ENCODE assay signal across 8 cellular contexts in genomic region chr4:189881190-189881589, GRCh38. TPM values are rescaled to one million over a fixed set of nuclear protein-coding genes. Genes with fewer than 3 reads are reported as not detected.
A peak's percentile ranks its signal among the peaks of the same experiment; 100 is the strongest.
DNase-seq lines count a peak whose midpoint lies in the region; ATAC-seq, FAIRE-seq and TF ChIP-seq lines count a peak whose summit lies in the region.
"Not testable (repeated sequence)": the region's sequence is repeated elsewhere in the genome, so short reads cannot be mapped to it uniquely, and the experiment has no call there.

No MANE protein-coding gene starts in this region.

- peaks cover 6 to 14% of the 10 kb centered on the region in 2 donors for H3K9me3 Mint-ChIP-seq in activated naive CD4-positive, alpha-beta T cell treated with anti-CD3 and anti-CD28 coated beads, Interleukin-2, amount 50 U/mL, for 72 hours
- peaks cover 11% of the 10 kb centered on the region for H3K9me3 Mint-ChIP-seq in endothelial cell (ENCODE audit: unreplicated experiment)

- H4K8ac ChIP-seq in neuronal stem cell (ENCODE audit: low read depth, low read length): peak overlapping the region; percentile 73

- H2AFZ ChIP-seq in neuronal stem cell (ENCODE audit: low read length): not testable (repeated sequence)

- H3K4me1 ChIP-seq in BE2C; kidney (ENCODE audit: control insufficient read depth in 1 of 2, insufficient read depth in 1 of 2, low read depth in 1 of 2, low read length in 2 of 2); neuronal stem cell (ENCODE audit: control insufficient read depth in 2 of 2, insufficient read depth in 1 of 2, low read depth in 1 of 2, low read length in 2 of 2): not testable (repeated sequence)

- intact Hi-C loops in kidney (cut with DNase I): not testable (repeated sequence)

- peak overlapping the region; percentile 0 for H3K14ac ChIP-seq in neuronal stem cell (ENCODE audit: low read length)

- peak overlapping the region; percentile 9 for H3K18ac ChIP-seq in neuronal stem cell (ENCODE audit: low read length)

- peak; percentile 77 for ATAC-seq in HG02588 (IDR thresholded peaks at IDR 0.05; ENCODE audit: unreplicated experiment)
- ATAC-seq in activated naive CD4-positive, alpha-beta T cell treated with anti-CD3 and anti-CD28 coated beads, Interleukin-2, amount 50 U/mL, for 72 hours; stimulated activated naive CD8-positive, alpha-beta T cell treated with anti-CD3 and anti-CD28 coated beads, Interleukin-15, Interleukin-2, amounts not matched to agents 100 U/mL and 50 U/mL, for 24 hours: not testable (repeated sequence)

- H3K27ac ChIP-seq in WERI-Rb-1; kidney (ENCODE audit: low read depth in 2 of 2, low read length in 2 of 2); neuronal stem cell (replicated peaks; ENCODE audit: low read length): not testable (repeated sequence)

- not testable (repeated sequence) for H3K9ac ChIP-seq in kidney (ENCODE audit: low read length in 2 of 2); neuronal stem cell (ENCODE audit: low read depth, low read length, poor library complexity)

- not testable (repeated sequence) for H3K27ac Mint-ChIP-seq in activated naive CD4-positive, alpha-beta T cell treated with anti-CD3 and anti-CD28 coated beads, Interleukin-2, amount 50 U/mL, for 72 hours; endothelial cell (ENCODE audit: unreplicated experiment)

- not testable (repeated sequence) for H3K4ac ChIP-seq in neuronal stem cell (ENCODE audit: low read length)

- TF ChIP-seq CTCF in BE2C (IDR thresholded peaks at IDR 0.05; ENCODE audit: low read depth, low read length); WERI-Rb-1 (IDR thresholded peaks at IDR 0.05; ENCODE audit: low read depth, low read length); endothelial cell (IDR thresholded peaks at IDR 0.05; ENCODE audit: unreplicated experiment); kidney (IDR thresholded peaks at IDR 0.05; ENCODE audit: borderline replicate concordance, extremely low read depth, insufficient read depth): not testable (repeated sequence)

- peak; percentile 23 for DNase-seq in BE2C
- DNase-seq in WERI-Rb-1: peak; percentile 47
- DNase-seq in activated naive CD4-positive, alpha-beta T cell treated with anti-CD3 and anti-CD28 coated beads, Interleukin-2, amount 50 U/mL, for 72 hours (ENCODE audit: low spot score in 2 of 2): peak; percentile 5 to 58
- DNase-seq in endothelial cell (ENCODE audit: low spot score): peak; percentile 24
- peak; percentile 91 for DNase-seq in kidney
- peak; percentile 30 for DNase-seq in neuronal stem cell (ENCODE audit: low spot score)
- DNase-seq in stimulated activated naive CD8-positive, alpha-beta T cell treated with anti-CD3 and anti-CD28 coated beads, Interleukin-15, Interleukin-2, amounts not matched to agents 100 U/mL and 50 U/mL, for 24 hours: peak; percentile 4

- H2AK5ac ChIP-seq in neuronal stem cell (ENCODE audit: low read depth, low read length): not testable (repeated sequence)

- not testable (repeated sequence) for FAIRE-seq in kidney (lab: Jason Lieb, UNC)

- not testable (repeated sequence) for H3K4me1 Mint-ChIP-seq in endothelial cell (ENCODE audit: unreplicated experiment)

- not testable (repeated sequence) for H3K27me3 Mint-ChIP-seq in endothelial cell (ENCODE audit: unreplicated experiment)

- peak overlapping the region; percentile 1 for H3K23ac ChIP-seq in neuronal stem cell (ENCODE audit: low read depth, low read length, poor library complexity)

- H2BK5ac ChIP-seq in neuronal stem cell (ENCODE audit: low read length): not testable (repeated sequence)

- not testable (repeated sequence) for H3K4me3 Mint-ChIP-seq in endothelial cell (ENCODE audit: unreplicated experiment)

- H3K79me1 ChIP-seq in neuronal stem cell (ENCODE audit: low read depth, low read length): not testable (repeated sequence)

- not testable (repeated sequence) for H2BK15ac ChIP-seq in neuronal stem cell (ENCODE audit: low read length)

- not testable (repeated sequence) for H3K27me3 ChIP-seq in BE2C; WERI-Rb-1 (ENCODE audit: insufficient read depth, low read depth, severe bottlenecking); neuronal stem cell (ENCODE audit: control insufficient read depth in 3 of 3, insufficient read depth in 3 of 3, low read depth in 1 of 3, low read length in 3 of 3)

- not testable (repeated sequence) for H3K36me3 Mint-ChIP-seq in activated naive CD4-positive, alpha-beta T cell treated with anti-CD3 and anti-CD28 coated beads, Interleukin-2, amount 50 U/mL, for 72 hours; endothelial cell (ENCODE audit: low read depth, unreplicated experiment)

- H3K36me3 ChIP-seq in BE2C; WERI-Rb-1; kidney (ENCODE audit: control insufficient read depth in 1 of 2, insufficient read depth in 2 of 2, low read length in 2 of 2); neuronal stem cell (replicated peaks in 1 of 2; ENCODE audit: control insufficient read depth in 2 of 2, insufficient read depth in 2 of 2, low read length in 2 of 2): not testable (repeated sequence)

- not testable (repeated sequence) for H3K4me2 ChIP-seq in neuronal stem cell (ENCODE audit: insufficient read depth, low read length, poor library complexity, severe bottlenecking)

- H2BK120ac ChIP-seq in neuronal stem cell (ENCODE audit: low read depth, low read length): not testable (repeated sequence)

- not testable (repeated sequence) for H3K9me3 ChIP-seq in BE2C; WERI-Rb-1 (ENCODE audit: severe bottlenecking); kidney (ENCODE audit: control insufficient read depth in 1 of 2, low read length in 2 of 2); neuronal stem cell (replicated peaks in 1 of 2; ENCODE audit: control insufficient read depth in 2 of 2, insufficient read depth in 1 of 2, low read depth in 1 of 2, low read length in 2 of 2)

- no CpG with 5 or more reads among the region's 15 CpGs for WGBS in neuronal stem cell (ENCODE audit: extremely low coverage in 2 of 2, insufficient read length in 2 of 2, insufficient replicate concordance in 1 of 2), 2 donors

- peak overlapping the region; percentile 7 for H4K91ac ChIP-seq in neuronal stem cell (ENCODE audit: low read depth, low read length, poor library complexity)

- not testable (repeated sequence) for H3K4me3 ChIP-seq in BE2C (ENCODE audit: low read depth, low read length); WERI-Rb-1 (ENCODE audit: low read depth, low read length); kidney (ENCODE audit: low read length in 2 of 2); neuronal stem cell (ENCODE audit: low read length in 2 of 2)

- not testable (repeated sequence) for H2BK12ac ChIP-seq in neuronal stem cell (ENCODE audit: low read length)

RNA-seq across cellular contexts. Expression of gene FRG1, which starts 59.5 kb away (rescaled TPM):
- polyA plus RNA-seq in BE2C (2012; ENCODE audit: insufficient read depth, insufficient read length, low read depth): 53.0 TPM
- total RNA-seq in activated naive CD4-positive, alpha-beta T cell treated with anti-CD3 and anti-CD28 coated beads, Interleukin-2, amount 50 U/mL, for 72 hours: 10 to 100 TPM; 49.7 to 60.9 TPM
- total RNA-seq in endothelial cell (ENCODE audit: unreplicated experiment) (47.3 TPM), kidney (43.2 TPM)
- polyA plus RNA-seq in kidney (ENCODE audit: insufficient read depth, low read depth, low replicate concordance): 60.6 TPM
- polyA plus RNA-seq in neuronal stem cell (2013, experiment 1 of 2): 139 TPM
- polyA plus RNA-seq in neuronal stem cell (2013, experiment 2 of 2): 146 TPM

Comparison
In these comparisons a context has a peak if more than half of its experiments do, and no peak if none do; other contexts are left out.
1. DNase-seq: peak in every context shown above with its lines; median percentile 91 in kidney; 47 in WERI-Rb-1; 32 in activated naive CD4-positive, alpha-beta T cell treated with anti-CD3 and anti-CD28 coated beads, Interleukin-2, amount 50 U/mL, for 72 hours; 30 in neuronal stem cell; 24 in endothelial cell; 23 in BE2C; 4 in stimulated activated naive CD8-positive, alpha-beta T cell treated with anti-CD3 and anti-CD28 coated beads, Interleukin-15, Interleukin-2, amounts not matched to agents 100 U/mL and 50 U/mL, for 24 hours.